In the genomic region with DNA sequence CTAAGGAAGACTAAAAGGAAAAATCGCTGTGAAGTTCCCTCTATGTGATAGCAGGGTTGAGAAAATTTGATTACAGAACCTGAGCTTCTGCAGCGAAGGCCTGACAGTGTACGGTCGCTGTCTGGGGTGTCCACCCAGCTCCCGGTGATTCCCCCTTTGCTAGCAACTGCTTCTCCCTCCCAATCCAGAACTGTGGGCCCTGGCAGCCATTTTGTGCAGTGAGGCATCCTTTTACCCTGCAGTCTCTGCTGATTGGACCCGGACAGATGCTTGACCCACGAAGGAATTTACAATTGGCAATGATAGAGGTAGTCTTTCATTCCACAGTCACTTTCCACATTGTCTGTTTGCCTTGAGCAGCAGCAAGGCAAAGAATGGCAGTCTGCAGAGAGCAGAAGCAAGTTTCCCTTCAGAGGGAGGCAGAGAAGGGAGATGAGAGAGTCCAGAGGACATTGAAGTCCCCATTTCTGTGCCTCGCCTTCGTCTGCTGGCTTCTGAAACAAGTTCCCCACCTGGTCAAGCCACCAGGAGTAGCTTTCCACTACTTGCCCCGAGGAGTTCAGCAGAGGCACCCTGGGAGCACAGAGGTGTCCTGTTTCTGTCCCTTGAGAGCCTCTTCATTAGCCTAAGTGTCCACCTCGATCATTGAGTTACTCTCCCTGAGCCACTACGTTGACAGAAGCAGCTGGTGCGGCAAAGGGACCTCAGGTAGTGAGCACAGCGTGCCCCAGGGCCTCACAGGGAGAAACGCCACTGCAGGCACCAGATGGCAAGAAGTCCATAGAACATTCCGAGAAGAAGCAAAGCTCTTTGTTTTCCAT, we compare ENCODE assay signal across 13 cellular contexts.
"Had no signal": no experiment of that assay in that cellular context is flagged by ENCODE, and none has a peak within 500 bp of the region (broad histone marks: within the 10 kb centered on the region; RNA-seq: fewer than 3 reads in every experiment).

No MANE protein-coding gene starts in this region.

- H3K4me2 ChIP-seq: hepatocyte, smooth muscle cell had no signal

- H3K27ac ChIP-seq: coronary artery, hepatocyte, tibial nerve, vagina had no signal

- DNase-seq: activated B cell treated with CpG ODN at 0.5 μM for 24 hours; central memory CD4-positive, alpha-beta T cell; effector CD4-positive, alpha-beta T cell; mammary epithelial cell; natural killer cell had no signal

- H3K79me2 ChIP-seq: hepatocyte had no signal

- H3K27me3 Mint-ChIP-seq: activated B cell treated with CpG ODN at 0.5 μM for 24 hours; activated naive CD4-positive, alpha-beta T cell treated with anti-CD3 and anti-CD28 coated beads, Interleukin-2, amount 50 U/mL, for 24 hours; stimulated activated memory B cell treated with anti-CD40 and anti-IgM and Interleukin-4, amounts not matched to agents 10 μg/mL and 1 μg/mL and 100 μg/mL, for 72 hours had no signal

- H3K9me3 Mint-ChIP-seq: activated naive CD4-positive, alpha-beta T cell treated with anti-CD3 and anti-CD28 coated beads, Interleukin-2, amount 50 U/mL, for 24 hours had no signal

- H3K4me1 ChIP-seq: tibial nerve, vagina had no signal

- H3K36me3 ChIP-seq: vagina had no signal

- H3K27me3 ChIP-seq: hepatocyte, tibial nerve, vagina had no signal

- H3K4me3 ChIP-seq: coronary artery, hepatocyte, smooth muscle cell, tibial nerve, vagina had no signal

- H2AFZ ChIP-seq: hepatocyte had no signal

- H3K4me3 Mint-ChIP-seq: activated B cell treated with CpG ODN at 0.5 μM for 24 hours; activated naive CD4-positive, alpha-beta T cell treated with anti-CD3 and anti-CD28 coated beads, Interleukin-2, amount 50 U/mL, for 24 hours; natural killer cell; stimulated activated memory B cell treated with anti-CD40 and anti-IgM and Interleukin-4, amounts not matched to agents 10 μg/mL and 1 μg/mL and 100 μg/mL, for 72 hours had no signal

- ATAC-seq: natural killer cell; right cardiac atrium; stimulated activated memory B cell treated with anti-CD40 and anti-IgM and Interleukin-4, amounts not matched to agents 10 μg/mL and 1 μg/mL and 100 μg/mL, for 72 hours had no signal

- H3K9me3 ChIP-seq: vagina had no signal

- H3K36me3 Mint-ChIP-seq: natural killer cell had no signal

- H3K27ac Mint-ChIP-seq: activated B cell treated with CpG ODN at 0.5 μM for 24 hours; activated naive CD4-positive, alpha-beta T cell treated with anti-CD3 and anti-CD28 coated beads, Interleukin-2, amount 50 U/mL, for 24 hours; natural killer cell; stimulated activated memory B cell treated with anti-CD40 and anti-IgM and Interleukin-4, amounts not matched to agents 10 μg/mL and 1 μg/mL and 100 μg/mL, for 72 hours had no signal
